22 cellular contexts compared by ENCODE assay signal in the genomic region with DNA sequence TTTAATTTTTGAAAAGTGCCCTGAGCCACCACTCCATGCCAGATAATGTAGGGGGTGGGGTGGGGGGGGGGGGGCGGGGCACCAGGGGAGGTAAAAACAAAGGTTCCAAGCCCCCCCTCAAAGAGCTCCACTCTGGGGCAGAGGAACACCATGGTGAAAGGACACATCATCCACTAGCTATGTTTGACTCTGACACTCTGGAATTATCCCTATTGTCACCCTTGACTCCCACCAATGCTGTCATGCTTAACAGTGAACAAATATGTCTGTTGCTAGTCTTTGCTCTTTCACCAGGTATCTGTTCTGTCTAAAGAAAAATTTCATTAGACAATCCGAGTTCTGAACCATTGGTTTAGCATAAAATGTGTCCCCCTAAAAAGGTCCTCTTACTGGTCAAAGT.
A peak's percentile ranks its signal among the peaks of the same experiment; 100 is the strongest.
DNase-seq lines count a peak whose midpoint lies in the region; ATAC-seq and TF ChIP-seq lines count a peak whose summit lies in the region.
"Had no signal": no experiment of that assay in that cellular context is flagged by ENCODE, and none has a peak within 500 bp of the region (broad histone marks: within the 10 kb centered on the region; RNA-seq: fewer than 3 reads in every experiment).

No MANE protein-coding gene starts in this region.

- BruUV-seq in MCF 10A (replicated peaks; lab: Mats Ljungman, UMichigan): no TSS peak

- H3K4me3 Mint-ChIP-seq in MCF 10A (ENCODE audit: unreplicated experiment) (no peak overlapping the region), endodermal cell (no peak overlapping the region)
- H3K4me3 Mint-ChIP-seq: activated naive CD4-positive, alpha-beta T cell treated with anti-CD3 and anti-CD28 coated beads for 36 hours; CD4-positive, alpha-beta memory T cell; nephron progenitor cell had no signal

- no peak overlapping the region for H2AFZ ChIP-seq in neural cell (ENCODE audit: low read depth, low read length)

- intact Hi-C loops in breast epithelium (cut with DNase I; ENCODE audit: low total_unique reads): no loop called here
- intact Hi-C loops in MCF 10A (cut with micrococcal nuclease): no loop called here
- intact Hi-C loops in uterus (cut with DNase I; ENCODE audit: low total_unique reads): no loop called here

- H3K27me3 Mint-ChIP-seq in MCF 10A (ENCODE audit: insufficient read depth, unreplicated experiment) (peaks cover 21% of the 10 kb centered on the region), endodermal cell (ENCODE audit: insufficient read depth) (peaks cover 5% of the 10 kb centered on the region)

- no peak overlapping the region for H3K9ac ChIP-seq in endodermal cell (ENCODE audit: extremely low read depth, low read length, poor library complexity, severe bottlenecking)
- H3K9ac ChIP-seq in neural cell (ENCODE audit: low read length): no peak overlapping the region

- TF ChIP-seq EP300 in neural cell (conservative IDR thresholded peaks at IDR 0.05; ENCODE audit: poor library complexity, severe bottlenecking): no peak

- H3K4me1 ChIP-seq in breast epithelium: no peaks in the 10 kb centered on the region
- H3K4me1 ChIP-seq in endodermal cell (ENCODE audit: control insufficient read depth, insufficient read depth, low read length): no peaks in the 10 kb centered on the region
- H3K4me1 ChIP-seq in uterus: no peaks in the 10 kb centered on the region
- H3K4me1 ChIP-seq: HAP-1, lower lobe of right lung, thyroid gland had no signal

- no peaks in the 10 kb centered on the region for H3K9me2 ChIP-seq in neural cell (ENCODE audit: insufficient read depth, low read length)

- H3K4me1 Mint-ChIP-seq in MCF 10A (ENCODE audit: insufficient read depth, unreplicated experiment) (peaks cover 5% of the 10 kb centered on the region), endodermal cell (no peaks in the 10 kb centered on the region)
- H3K4me1 Mint-ChIP-seq: CD4-positive, alpha-beta memory T cell had no signal

- H3F3A ChIP-seq in neural cell (ENCODE audit: insufficient read depth, low read length, poor library complexity, severe bottlenecking): no peaks in the 10 kb centered on the region

- no peak overlapping the region for H3K4me3 ChIP-seq in breast epithelium
- no peak overlapping the region for H3K4me3 ChIP-seq in endodermal cell (ENCODE audit: low read length)
- H3K4me3 ChIP-seq in neural cell (ENCODE audit: low read length): no peak overlapping the region
- H3K4me3 ChIP-seq in uterus: no peak overlapping the region
- H3K4me3 ChIP-seq: dorsolateral prefrontal cortex, HAP-1, K562, lower lobe of right lung, thyroid gland had no signal

- CTCF ChIA-PET in MCF 10A (lab: Yijun Ruan, JAX): interaction anchor here (0.5 to 1.3 kb wide), 3 partner anchors 15 to 138 kb away, joined by 3 to 5 read pairs (median 4); no protein-coding TSS in a partner anchor

- no peaks in the 10 kb centered on the region for H3K79me2 ChIP-seq in neural cell (replicated peaks; ENCODE audit: insufficient read depth, low read length)

- peak overlapping the region; percentile 3 to 46 for H3K27ac ChIP-seq in breast epithelium
- H3K27ac ChIP-seq in endodermal cell (ENCODE audit: low read depth, low read length): peak overlapping the region; percentile 9
- H3K27ac ChIP-seq in neural cell (ENCODE audit: low read length): peak overlapping the region; percentile 48
- peak overlapping the region; percentile 62 to 77 for H3K27ac ChIP-seq in uterus
- H3K27ac ChIP-seq: lower lobe of right lung, thyroid gland had no signal

- 88% methylated on average over 2 of the region's 2 CpGs; no CpG with 5 or more reads in 1 of the 2 experiments for WGBS in endodermal cell (ENCODE audit: insufficient coverage in 1 of 2, insufficient read length in 1 of 2), 2 experiments

- no peak for TF ChIP-seq CTCF in breast epithelium (IDR thresholded peaks at IDR 0.05)
- no peak for TF ChIP-seq CTCF in MCF 10A (IDR thresholded peaks at IDR 0.05; ENCODE audit: unreplicated experiment)
- no peak for TF ChIP-seq CTCF in endodermal cell (conservative IDR thresholded peaks at IDR 0.05)
- TF ChIP-seq CTCF in neural cell (IDR thresholded peaks at IDR 0.05; ENCODE audit: poor library complexity, severe bottlenecking): no peak
- no peak for TF ChIP-seq CTCF in uterus (IDR thresholded peaks at IDR 0.05)

- no peak for TF ChIP-seq RAD21 in neural cell (conservative IDR thresholded peaks at IDR 0.05)

- DNase-seq in breast epithelium (ENCODE audit: low spot score in 2 of 2): no peak
- DNase-seq in MCF 10A (ENCODE audit: unreplicated experiment): no peak
- DNase-seq in endodermal cell: no peak
- no peak for DNase-seq in uterus
- no peak for DNase-seq in anterior cingulate cortex (lab: John Stamatoyannopoulos, UW)
- DNase-seq: activated naive CD4-positive, alpha-beta T cell treated with anti-CD3 and anti-CD28 coated beads for 36 hours; activated T-cell treated with anti-CD3 and anti-CD28 coated beads for 4 hours; CD4-positive, alpha-beta memory T cell; lower lobe of right lung; NCI-H1092 treated with DMSO at 0.1 percent for 48 hours; NCI-H2171 treated with DMSO at 0.1 percent for 48 hours; nephron progenitor cell; RPMI8226; stimulated activated CD4-positive, alpha-beta T cell treated with anti-CD3 and anti-CD28 coated beads, Interleukin-4, amount 100 ng/mL, for 4 hours; T-helper 2 cell; thyroid gland had no signal

- H3K9me3 ChIP-seq in breast epithelium (no peaks in the 10 kb centered on the region), endodermal cell (ENCODE audit: control insufficient read depth, low read length) (no peaks in the 10 kb centered on the region), neural cell (ENCODE audit: low read length) (no peaks in the 10 kb centered on the region), uterus (no peaks in the 10 kb centered on the region)
- H3K9me3 ChIP-seq: HAP-1, lower lobe of right lung, thyroid gland had no signal

- H4K20me1 ChIP-seq in neural cell (ENCODE audit: insufficient read depth): no peaks in the 10 kb centered on the region

- POLR2A ChIA-PET in MCF 10A (lab: Yijun Ruan, JAX): no interaction called here

- H3K4me2 ChIP-seq in neural cell (ENCODE audit: low read length): peak overlapping the region; percentile 63

- H3K36me3 Mint-ChIP-seq in MCF 10A (ENCODE audit: insufficient read depth, unreplicated experiment) (no peaks in the 10 kb centered on the region), endodermal cell (ENCODE audit: low read depth) (no peaks in the 10 kb centered on the region)
- H3K36me3 Mint-ChIP-seq: CD4-positive, alpha-beta memory T cell had no signal

- H3K36me3 ChIP-seq in breast epithelium: no peaks in the 10 kb centered on the region
- no peaks in the 10 kb centered on the region for H3K36me3 ChIP-seq in endodermal cell (ENCODE audit: control insufficient read depth, insufficient read depth, low read length)
- H3K36me3 ChIP-seq in neural cell (ENCODE audit: insufficient read depth, low read length): no peaks in the 10 kb centered on the region
- no peaks in the 10 kb centered on the region for H3K36me3 ChIP-seq in uterus
- H3K36me3 ChIP-seq: HAP-1, lower lobe of right lung, thyroid gland had no signal

- H3K9me3 Mint-ChIP-seq in MCF 10A (ENCODE audit: unreplicated experiment): no peaks in the 10 kb centered on the region
- no peaks in the 10 kb centered on the region for H3K9me3 Mint-ChIP-seq in endodermal cell
- H3K9me3 Mint-ChIP-seq: activated naive CD4-positive, alpha-beta T cell treated with anti-CD3 and anti-CD28 coated beads for 36 hours; CD4-positive, alpha-beta memory T cell had no signal

- no peak overlapping the region for H3K27ac Mint-ChIP-seq in MCF 10A (ENCODE audit: low read depth, unreplicated experiment)
- no peak overlapping the region for H3K27ac Mint-ChIP-seq in endodermal cell
- H3K27ac Mint-ChIP-seq: activated naive CD4-positive, alpha-beta T cell treated with anti-CD3 and anti-CD28 coated beads for 36 hours; CD4-positive, alpha-beta memory T cell; nephron progenitor cell had no signal

- H3K27me3 ChIP-seq in breast epithelium: no peaks in the 10 kb centered on the region
- no peaks in the 10 kb centered on the region for H3K27me3 ChIP-seq in endodermal cell (ENCODE audit: control insufficient read depth, insufficient read depth, low read length, poor library complexity, severe bottlenecking)
- no peaks in the 10 kb centered on the region for H3K27me3 ChIP-seq in neural cell (ENCODE audit: insufficient read depth, low read depth, low read length)
- H3K27me3 ChIP-seq in uterus: no peaks in the 10 kb centered on the region
- H3K27me3 ChIP-seq: dorsolateral prefrontal cortex, thyroid gland had no signal

- ATAC-seq in GM19351 (IDR thresholded peaks at IDR 0.05; ENCODE audit: unreplicated experiment) (no peak), HG02884 (IDR thresholded peaks at IDR 0.05; ENCODE audit: unreplicated experiment) (no peak)
- ATAC-seq: K562, lower lobe of right lung had no signal

- TF ChIP-seq POLR2A in breast epithelium (IDR thresholded peaks at IDR 0.05): no peak
- no peak for TF ChIP-seq POLR2A in uterus (IDR thresholded peaks at IDR 0.05)

TF ChIP-seq in neural cell, 6 proteins besides CTCF, POLR2A, EP300 and RAD21 (continues in another document):
- no peak for TF ChIP-seq TAF1 (IDR thresholded peaks at IDR 0.05; ENCODE audit: low read depth)
- no peak for TF ChIP-seq EZH2 (IDR thresholded peaks at IDR 0.05; ENCODE audit: borderline replicate concordance, insufficient read depth, low read length, poor library complexity, severe bottlenecking)
- no peak for TF ChIP-seq POLR2AphosphoS5 (IDR thresholded peaks at IDR 0.05)
- TF ChIP-seq, protein P1, sequence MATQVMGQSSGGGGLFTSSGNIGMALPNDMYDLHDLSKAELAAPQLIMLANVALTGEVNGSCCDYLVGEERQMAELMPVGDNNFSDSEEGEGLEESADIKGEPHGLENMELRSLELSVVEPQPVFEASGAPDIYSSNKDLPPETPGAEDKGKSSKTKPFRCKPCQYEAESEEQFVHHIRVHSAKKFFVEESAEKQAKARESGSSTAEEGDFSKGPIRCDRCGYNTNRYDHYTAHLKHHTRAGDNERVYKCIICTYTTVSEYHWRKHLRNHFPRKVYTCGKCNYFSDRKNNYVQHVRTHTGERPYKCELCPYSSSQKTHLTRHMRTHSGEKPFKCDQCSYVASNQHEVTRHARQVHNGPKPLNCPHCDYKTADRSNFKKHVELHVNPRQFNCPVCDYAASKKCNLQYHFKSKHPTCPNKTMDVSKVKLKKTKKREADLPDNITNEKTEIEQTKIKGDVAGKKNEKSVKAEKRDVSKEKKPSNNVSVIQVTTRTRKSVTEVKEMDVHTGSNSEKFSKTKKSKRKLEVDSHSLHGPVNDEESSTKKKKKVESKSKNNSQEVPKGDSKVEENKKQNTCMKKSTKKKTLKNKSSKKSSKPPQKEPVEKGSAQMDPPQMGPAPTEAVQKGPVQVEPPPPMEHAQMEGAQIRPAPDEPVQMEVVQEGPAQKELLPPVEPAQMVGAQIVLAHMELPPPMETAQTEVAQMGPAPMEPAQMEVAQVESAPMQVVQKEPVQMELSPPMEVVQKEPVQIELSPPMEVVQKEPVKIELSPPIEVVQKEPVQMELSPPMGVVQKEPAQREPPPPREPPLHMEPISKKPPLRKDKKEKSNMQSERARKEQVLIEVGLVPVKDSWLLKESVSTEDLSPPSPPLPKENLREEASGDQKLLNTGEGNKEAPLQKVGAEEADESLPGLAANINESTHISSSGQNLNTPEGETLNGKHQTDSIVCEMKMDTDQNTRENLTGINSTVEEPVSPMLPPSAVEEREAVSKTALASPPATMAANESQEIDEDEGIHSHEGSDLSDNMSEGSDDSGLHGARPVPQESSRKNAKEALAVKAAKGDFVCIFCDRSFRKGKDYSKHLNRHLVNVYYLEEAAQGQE (IDR thresholded peaks at IDR 0.05; ENCODE audit: borderline replicate concordance): no peak

Comparison
In these comparisons a context has a peak if more than half of its experiments do, and no peak if none do; other contexts are left out.
1. H3K27ac ChIP-seq: peak in every context shown above with its lines; median percentile 70 in uterus; 48 in neural cell; 24 in breast epithelium; 9 in endodermal cell.